ENCODE assay signal across 8 cellular contexts in genomic region chr11:67056267-67056639, GRCh38. TPM values are rescaled to one million over a fixed set of nuclear protein-coding genes. Genes with fewer than 3 reads are reported as not detected.
DNase-seq lines count a peak whose midpoint lies in the region; ATAC-seq and TF ChIP-seq lines count a peak whose summit lies in the region.

No MANE protein-coding gene starts in this region.

- H4K20me1 ChIP-seq in IMR-90 (ENCODE audit: insufficient read depth, low read length), result no peaks in the 10 kb centered on the region; the same call in 1 of the 2 replicates

- H2BK15ac ChIP-seq in IMR-90 (ENCODE audit: low read depth, low read length), result 0 out of 3 replicates have a peak overlapping the region, but pooled peaks have one; percentile 43

- H3K9me3 Mint-ChIP-seq in naive B cell, result no peaks in the 10 kb centered on the region

- ATAC-seq in IMR-90 (ENCODE audit: low read depth) (no peak), naive B cell (ENCODE audit: low read depth in 2 of 2) (no peak), GM18517 (IDR thresholded peaks at IDR 0.05; ENCODE audit: unreplicated experiment) (no peak), HG03354 (IDR thresholded peaks at IDR 0.05; ENCODE audit: poor library complexity, severe bottlenecking, unreplicated experiment) (no peak)

- no TSS peak for BruUV-seq in IMR-90 (replicated peaks; lab: Mats Ljungman, UMichigan)

- H3K4me1 Mint-ChIP-seq in naive B cell, result peaks cover 8 to 12% (median 9%) of the 10 kb centered on the region in 3 donors

- H3K27me3 Mint-ChIP-seq in naive B cell, result peaks cover 9 to 37% (median 36%) of the 10 kb centered on the region in 3 donors

- H3K9ac ChIP-seq in IMR-90 (ENCODE audit: low read depth, low read length) (peak overlapping the region; percentile 50), duodenal mucosa (ENCODE audit: low read depth in 1 of 2, low read length in 2 of 2) (peak overlapping the region; percentile 25 to 66)

- peak overlapping the region; percentile 58 for H2AK5ac ChIP-seq in IMR-90 (ENCODE audit: low read depth, low read length)

- H2BK120ac ChIP-seq in IMR-90 (ENCODE audit: low read depth, low read length), result peak overlapping the region; percentile 60

- H3K36me3 ChIP-seq in IMR-90 (ENCODE audit: control insufficient read depth, insufficient read depth, low read length) (no peaks in the 10 kb centered on the region), duodenal mucosa (ENCODE audit: control insufficient read depth in 1 of 2, insufficient read depth in 2 of 2, low read length in 2 of 2) (no peaks in the 10 kb centered on the region)

- H3K14ac ChIP-seq in IMR-90 (replicated peaks; ENCODE audit: low read depth, low read length), result peak overlapping the region; percentile 77; the same call in 1 of the 2 replicates

- H4K91ac ChIP-seq in IMR-90 (ENCODE audit: insufficient read depth, low read depth, low read length), result peak overlapping the region; percentile 47; the same call in 1 of the 2 replicates

- dilution Hi-C loops in IMR-90 (cut with HindIII; ENCODE audit: low sequenced_read_pairs, unreplicated experiment), result no loop called here

- H3K18ac ChIP-seq in IMR-90 (ENCODE audit: low read depth, low read length), result peak overlapping the region; percentile 40; the same call in 1 of the 2 replicates

- peak overlapping the region; percentile 72 to 89 (median 78) for H3K4me3 Mint-ChIP-seq in naive B cell

- no peak for DNase-seq in AG04450 (ENCODE audit: low read depth, low spot score)
- no peak for DNase-seq in IMR-90
- no peak for DNase-seq in naive B cell
- DNase-seq in OCI-M1 (lab: John Stamatoyannopoulos, UW), result no peak
- no peak for DNase-seq in NCI-H69 (lab: John Stamatoyannopoulos, UW)

- H3K9me3 ChIP-seq in AG04450 (ENCODE audit: control insufficient read depth, insufficient read depth, low read length) (no peaks in the 10 kb centered on the region; the same call in 1 of the 2 replicates), IMR-90 (ENCODE audit: control insufficient read depth, insufficient read depth, low read length) (no peaks in the 10 kb centered on the region), duodenal mucosa (ENCODE audit: control insufficient read depth in 1 of 2, low read length in 2 of 2) (no peaks in the 10 kb centered on the region)

- TF ChIP-seq POLR2A in IMR-90 (IDR thresholded peaks at IDR 0.05; ENCODE audit: low read depth, low read length), result no peak

- H3K79me1 ChIP-seq in IMR-90 (ENCODE audit: low read depth in 1 of 2, low read length in 2 of 2), result 0 out of 4 replicates have a peak, but pooled peaks cover 0 to 12% of the 10 kb centered on the region in 2 experiments

- peaks cover 10% of the 10 kb centered on the region for H3K9me1 ChIP-seq in IMR-90 (ENCODE audit: insufficient read depth, low read length)

- peak overlapping the region in 1 of 6 donors; percentile 88 for H3K27ac Mint-ChIP-seq in naive B cell

- H3K36me3 Mint-ChIP-seq in naive B cell, result no peaks in the 10 kb centered on the region

- peak overlapping the region; percentile 62 for H3K4me3 ChIP-seq in AG04450 (ENCODE audit: low read depth, low read length)
- H3K4me3 ChIP-seq in IMR-90 (ENCODE audit: insufficient read depth, low read depth, low read length), result peak overlapping the region; percentile 54
- peak overlapping the region; percentile 59 to 72 for H3K4me3 ChIP-seq in duodenal mucosa (ENCODE audit: low read depth in 1 of 2, low read length in 2 of 2)

- H2BK5ac ChIP-seq in IMR-90 (ENCODE audit: low read depth, low read length, poor library complexity, severe bottlenecking), result no peak overlapping the region

- 0 out of 2 replicates have a peak overlapping the region, but pooled peaks have one; percentile 37 for H3K23ac ChIP-seq in IMR-90 (ENCODE audit: low read depth, low read length)

- peak overlapping the region; percentile 94 for H2AFZ ChIP-seq in IMR-90 (replicated peaks; ENCODE audit: low read length, poor library complexity)

- H2BK20ac ChIP-seq in IMR-90 (ENCODE audit: low read depth, low read length), result no peak overlapping the region

- peak overlapping the region; percentile 68 to 91; a peak in 2 of 4 replicates for H4K8ac ChIP-seq in IMR-90 (ENCODE audit: low read depth in 2 of 2, low read length in 2 of 2)

- peak overlapping the region; percentile 73 for H2AK9ac ChIP-seq in IMR-90 (replicated peaks; ENCODE audit: low read depth, low read length, poor library complexity)

- H3K56ac ChIP-seq in IMR-90 (ENCODE audit: extremely low read depth, insufficient read depth, low read length), result no peak overlapping the region

- H3K4me1 ChIP-seq in IMR-90 (ENCODE audit: control insufficient read depth, insufficient read depth, low read length) (peaks cover 22% of the 10 kb centered on the region), duodenal mucosa (ENCODE audit: control insufficient read depth in 1 of 2, insufficient read depth in 2 of 2, low read length in 2 of 2) (peaks cover 24 to 32% of the 10 kb centered on the region in 2 donors)

- in situ Hi-C loops in IMR-90 (cut with MboI; ENCODE audit: low sequenced_read_pairs), result no loop called here

- 0% methylated on average over 1 of the region's 8 CpGs; no CpG with 5 or more reads in 1 of the 2 experiments for WGBS in IMR-90 (ENCODE audit: extremely low coverage in 2 of 2, insufficient read length in 1 of 2), 2 experiments

- peak overlapping the region; percentile 79 for H3K4me2 ChIP-seq in IMR-90 (ENCODE audit: low read depth, low read length)

- H3K27ac ChIP-seq in AG04450 (ENCODE audit: low read depth, low read length) (no peak overlapping the region), IMR-90 (ENCODE audit: insufficient read depth, low read length) (peak overlapping the region; percentile 34; the same call in 1 of the 2 replicates), duodenal mucosa (ENCODE audit: low read depth, low read length) (no peak overlapping the region)

- TF ChIP-seq RAD21 in IMR-90 (IDR thresholded peaks at IDR 0.05; ENCODE audit: low read length), result no peak

- POLR2A ChIA-PET in AG04450 (lab: Yijun Ruan, JAX), result no interaction called here
- POLR2A ChIA-PET in IMR-90 (lab: Charles Lee; ENCODE audit: unreplicated experiment), result no interaction called here

- CTCF ChIA-PET in AG04450 (lab: Charles Lee), result interaction anchor here (1.1 kb wide), 1 partner anchor 25 kb away, joined by 4 read pairs; no protein-coding TSS in a partner anchor
- CTCF ChIA-PET in IMR-90 (lab: Yijun Ruan, JAX), result no interaction called here

- peak overlapping the region; percentile 88 for H3K4ac ChIP-seq in IMR-90 (ENCODE audit: low read depth, low read length)

- TF ChIP-seq CTCF in AG04450 (IDR thresholded peaks at IDR 0.05; ENCODE audit: low read depth, low read length), result no peak
- TF ChIP-seq CTCF in IMR-90 (conservative IDR thresholded peaks at IDR 0.05; ENCODE audit: low read depth, low read length), result no peak

- intact Hi-C loops in IMR-90 (cut with micrococcal nuclease), result no loop called here

- H4K5ac ChIP-seq in IMR-90 (ENCODE audit: low read depth, low read length), result peak overlapping the region; percentile 72

- H3K27me3 ChIP-seq in AG04450 (ENCODE audit: control insufficient read depth, insufficient read depth, low read length) (no peaks in the 10 kb centered on the region), IMR-90 (ENCODE audit: control insufficient read depth, insufficient read depth, low read length) (no peaks in the 10 kb centered on the region), duodenal mucosa (ENCODE audit: control insufficient read depth in 1 of 2, insufficient read depth in 2 of 2, low read length in 2 of 2) (no peaks in the 10 kb centered on the region)

TF ChIP-seq in IMR-90, 13 proteins besides CTCF, POLR2A, EP300 and RAD21:
- TF ChIP-seq FOS (IDR thresholded peaks at IDR 0.05; ENCODE audit: low read depth, low read length), result no peak
- no peak for TF ChIP-seq NFE2L2 (IDR thresholded peaks at IDR 0.05; ENCODE audit: low read depth, low read length)
- TF ChIP-seq BHLHE40 (IDR thresholded peaks at IDR 0.05; ENCODE audit: low read depth, low read length), result no peak
- no peak for TF ChIP-seq RCOR1 (IDR thresholded peaks at IDR 0.05; ENCODE audit: insufficient replicate concordance, low read length)
- TF ChIP-seq MXI1 (IDR thresholded peaks at IDR 0.05; ENCODE audit: borderline replicate concordance, low read depth, low read length), result no peak
- no peak for TF ChIP-seq MAZ (IDR thresholded peaks at IDR 0.05; ENCODE audit: borderline replicate concordance, low read depth, low read length)
- TF ChIP-seq MAFK (IDR thresholded peaks at IDR 0.05; ENCODE audit: low read depth, low read length), result no peak
- TF ChIP-seq, protein P1, sequence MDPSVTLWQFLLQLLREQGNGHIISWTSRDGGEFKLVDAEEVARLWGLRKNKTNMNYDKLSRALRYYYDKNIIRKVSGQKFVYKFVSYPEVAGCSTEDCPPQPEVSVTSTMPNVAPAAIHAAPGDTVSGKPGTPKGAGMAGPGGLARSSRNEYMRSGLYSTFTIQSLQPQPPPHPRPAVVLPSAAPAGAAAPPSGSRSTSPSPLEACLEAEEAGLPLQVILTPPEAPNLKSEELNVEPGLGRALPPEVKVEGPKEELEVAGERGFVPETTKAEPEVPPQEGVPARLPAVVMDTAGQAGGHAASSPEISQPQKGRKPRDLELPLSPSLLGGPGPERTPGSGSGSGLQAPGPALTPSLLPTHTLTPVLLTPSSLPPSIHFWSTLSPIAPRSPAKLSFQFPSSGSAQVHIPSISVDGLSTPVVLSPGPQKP (IDR thresholded peaks at IDR 0.05; ENCODE audit: borderline replicate concordance, low read depth, low read length), result no peak
- no peak for TF ChIP-seq USF2 (IDR thresholded peaks at IDR 0.05; ENCODE audit: low read depth, low read length)

RNA-seq across cellular contexts. Expression of gene RHOD, which starts 0.4 kb away (rescaled TPM):
- polyA plus RNA-seq in AG04450 (2011; rRNA removed) (12.9 and 16.9 TPM in 2 replicates), IMR-90 (2012; rRNA removed) (10.9 and 13.4 TPM in 2 replicates), naive B cell (ENCODE audit: low read depth in 6 of 6) (1 to 10 TPM in 2 of 6 donors, under 1 TPM in 4; 0.71 to 2.6 (median 0.97) TPM)
- polyA minus RNA-seq in AG04450 (2011; rRNA and poly(A)+ RNA removed), result 9.0 and 10.3 TPM in 2 replicates
- total RNA-seq in IMR-90 (2012; rRNA removed), result 4.7 and 5.3 TPM in 2 replicates
- 17.8 and 23.1 TPM in 2 replicates for polyA plus RNA-seq in IMR-90 (2012; cell fraction: cytosol; rRNA removed)
- polyA plus RNA-seq in IMR-90 (2012; cell fraction: nucleus; rRNA removed; ENCODE audit: low replicate concordance), result 5.5 and 8.8 TPM in 2 replicates

RNA-seq across cellular contexts. Expression of gene SYT12, which starts 33.3 kb away (rescaled TPM):
- polyA plus RNA-seq in AG04450 (2011; rRNA removed), result 0.30 and 0.41 TPM in 2 replicates
- 0.09 and 0.46 TPM in 2 replicates for polyA minus RNA-seq in AG04450 (2011; rRNA and poly(A)+ RNA removed)
- total RNA-seq in IMR-90 (2012; rRNA removed), result 0.54 and 0.56 TPM in 2 replicates
- 0.65 and 0.74 TPM in 2 replicates for polyA plus RNA-seq in IMR-90 (2012; rRNA removed)
- 0.53 and 0.81 TPM in 2 replicates for polyA plus RNA-seq in IMR-90 (2012; cell fraction: cytosol; rRNA removed)
- 1.4 and 1.6 TPM in 2 replicates for polyA plus RNA-seq in IMR-90 (2012; cell fraction: nucleus; rRNA removed; ENCODE audit: low replicate concordance)
- not detected for polyA plus RNA-seq in naive B cell (ENCODE audit: low read depth in 6 of 6)
